ENCODE assay signal across 8 cellular contexts in genomic region chr12:115517913-115518312, GRCh38.
"Had no signal": no experiment of that assay in that cellular context is flagged by ENCODE, and none has a peak within 500 bp of the region (broad histone marks: within the 10 kb centered on the region; RNA-seq: fewer than 3 reads in every experiment).

No MANE protein-coding gene starts in this region.

- H3K4me2 ChIP-seq: KMS-11 had no signal

- H3K9ac ChIP-seq: KMS-11 had no signal

- H3K27ac Mint-ChIP-seq: IgD-negative memory B cell had no signal

- DNase-seq: IMR-90, KBM-7, KG1 had no signal

- H3K27ac ChIP-seq: HL-60, KMS-11 had no signal

- H3K4me3 Mint-ChIP-seq: IgD-negative memory B cell had no signal

- H3K36me3 Mint-ChIP-seq: IgD-negative memory B cell had no signal

- FAIRE-seq: HTR-8/SVneo, K562 had no signal

- H3K4me3 ChIP-seq: K562 had no signal

- H3K4me1 Mint-ChIP-seq: IgD-negative memory B cell had no signal

- ATAC-seq: K562 had no signal
